In genomic region chr7:116316838-116317612, GRCh38 we compare ENCODE assay signal across 8 cellular contexts.
DNase-seq lines count a peak whose midpoint lies in the region; ATAC-seq and TF ChIP-seq lines count a peak whose summit lies in the region.

No MANE protein-coding gene starts in this region.

- H3K4me2 ChIP-seq in hepatocyte (no peak overlapping the region), MM.1S (ENCODE audit: low read depth, low read length) (no peak overlapping the region)

- H2AFZ ChIP-seq in hepatocyte (peak overlapping the region; percentile 20), MM.1S (ENCODE audit: low read length) (no peak overlapping the region)

- no peaks in the 10 kb centered on the region for H3F3A ChIP-seq in MM.1S (ENCODE audit: insufficient read depth, low read length)

- H3K36me3 ChIP-seq in hepatocyte (replicated peaks; ENCODE audit: insufficient read depth, low read depth) (no peaks in the 10 kb centered on the region), MM.1S (replicated peaks; ENCODE audit: insufficient read depth, low read length) (no peaks in the 10 kb centered on the region)

- H3K9me2 ChIP-seq in hepatocyte (replicated peaks; ENCODE audit: insufficient read depth) = no peaks in the 10 kb centered on the region
- no peaks in the 10 kb centered on the region for H3K9me2 ChIP-seq in MM.1S (replicated peaks; ENCODE audit: insufficient read depth, low read length)

- no peaks in the 10 kb centered on the region for H3K27me3 ChIP-seq in hepatocyte
- H3K27me3 ChIP-seq in MM.1S (replicated peaks; ENCODE audit: insufficient read depth, low read length) = no peaks in the 10 kb centered on the region

- peak overlapping the region; percentile 71 for H3K27ac ChIP-seq in hepatocyte
- no peak overlapping the region for H3K27ac ChIP-seq in MM.1S (ENCODE audit: low read length)

- H3K79me2 ChIP-seq in hepatocyte (no peaks in the 10 kb centered on the region), MM.1S (ENCODE audit: low read length) (no peaks in the 10 kb centered on the region)

- no peaks in the 10 kb centered on the region for H3K4me1 ChIP-seq in hepatocyte (ENCODE audit: insufficient read depth)
- H3K4me1 ChIP-seq in MM.1S (ENCODE audit: low read length) = no peaks in the 10 kb centered on the region

- peak; percentile 85 for DNase-seq in AG20443 (ENCODE audit: low spot score)
- peak; percentile 8 for DNase-seq in activated naive CD4-positive, alpha-beta T cell treated with anti-CD3 and anti-CD28 coated beads, Interleukin-2, amount 50 U/mL, for 16 hours
- DNase-seq in hepatocyte (ENCODE audit: low spot score) = peak; percentile 75
- peak; percentile 6 to 33 (median 11) for DNase-seq in stimulated activated CD4-positive, alpha-beta T cell treated with anti-CD3 and anti-CD28 coated beads, Interleukin-12 subunit alpha, Interleukin-12 subunit beta, amount 100 ng/mL, for 48 hours (ENCODE audit: low read depth in 2 of 3, low spot score in 1 of 3)
- DNase-seq in MM.1S = no peak
- DNase-seq in NCI-H1048 (lab: John Stamatoyannopoulos, UW) = no peak

- H3K9me3 ChIP-seq in hepatocyte (ENCODE audit: low read depth) (no peaks in the 10 kb centered on the region), MM.1S (replicated peaks; ENCODE audit: insufficient read depth, low read length) (no peaks in the 10 kb centered on the region)

- ATAC-seq in GM19351 (IDR thresholded peaks at IDR 0.05; ENCODE audit: unreplicated experiment) (peak; percentile 88), HG03280 (IDR thresholded peaks at IDR 0.05; ENCODE audit: unreplicated experiment) (peak; percentile 84)

- 55% methylated on average over 7 of the region's 7 CpGs for WGBS in hepatocyte (ENCODE audit: low lambda C conversion rate, missing lambda C conversion rate)

- H3K4me3 ChIP-seq in hepatocyte (no peak overlapping the region), MM.1S (ENCODE audit: low read length) (no peak overlapping the region)

- H3K9ac ChIP-seq in MM.1S (ENCODE audit: low read length) = no peak overlapping the region

- H4K20me1 ChIP-seq in hepatocyte (ENCODE audit: insufficient read depth, poor library complexity, severe bottlenecking) = no peaks in the 10 kb centered on the region
- no peaks in the 10 kb centered on the region for H4K20me1 ChIP-seq in MM.1S (ENCODE audit: insufficient read depth, low read length)

- TF ChIP-seq CTCF in hepatocyte (IDR thresholded peaks at IDR 0.05; ENCODE audit: poor library complexity) (no peak), MM.1S (IDR thresholded peaks at IDR 0.05; ENCODE audit: low read length) (no peak)

Comparison
In these comparisons a context has a peak if more than half of its experiments do, and no peak if none do; other contexts are left out.
1. DNase-seq: peak in AG20443 (single experiment), activated naive CD4-positive, alpha-beta T cell treated with anti-CD3 and anti-CD28 coated beads, Interleukin-2, amount 50 U/mL, for 16 hours (single experiment), hepatocyte (single experiment) and stimulated activated CD4-positive, alpha-beta T cell treated with anti-CD3 and anti-CD28 coated beads, Interleukin-12 subunit alpha, Interleukin-12 subunit beta, amount 100 ng/mL, for 48 hours (3 of 3); none in MM.1S (single experiment) and NCI-H1048 (single experiment).